In genomic region chr1:116412898-116413297, GRCh38 we compare ENCODE assay signal across 17 cellular contexts.
"Had no signal": no experiment of that assay in that cellular context is flagged by ENCODE, and none has a peak within 500 bp of the region (broad histone marks: within the 10 kb centered on the region; RNA-seq: fewer than 3 reads in every experiment).

No MANE protein-coding gene starts in this region.

- H3K27ac ChIP-seq: epithelial cell of prostate, SJSA1, thyroid gland, WERI-Rb-1 had no signal

- H3K27ac Mint-ChIP-seq: activated CD4-positive, alpha-beta memory T cell treated with anti-CD3 and anti-CD28 coated beads for 36 hours; activated naive CD4-positive, alpha-beta T cell treated with anti-CD3 and anti-CD28 coated beads, Interleukin-2, amount 10 ng/mL, durations not matched to agents 7 days and 5 days; endodermal cell; natural killer cell had no signal

- H3K9me3 Mint-ChIP-seq: activated CD4-positive, alpha-beta memory T cell treated with anti-CD3 and anti-CD28 coated beads for 36 hours; activated naive CD4-positive, alpha-beta T cell treated with anti-CD3 and anti-CD28 coated beads, Interleukin-2, amount 10 ng/mL, durations not matched to agents 7 days and 5 days; endodermal cell; natural killer cell had no signal

- FAIRE-seq: colon, islet of Langerhans, urothelium cell line had no signal

- H3K27me3 Mint-ChIP-seq: activated CD4-positive, alpha-beta memory T cell treated with anti-CD3 and anti-CD28 coated beads for 36 hours; activated naive CD4-positive, alpha-beta T cell treated with anti-CD3 and anti-CD28 coated beads, Interleukin-2, amount 10 ng/mL, durations not matched to agents 7 days and 5 days had no signal

- ATAC-seq: natural killer cell had no signal

- H3K36me3 ChIP-seq: SJSA1 had no signal

- DNase-seq: activated CD4-positive, alpha-beta memory T cell treated with anti-CD3 and anti-CD28 coated beads for 36 hours; activated naive CD4-positive, alpha-beta T cell treated with anti-CD3 and anti-CD28 coated beads, Interleukin-2, amount 10 ng/mL, durations not matched to agents 7 days and 5 days; activated T-cell treated with anti-CD3 and anti-CD28 coated beads for 4 hours; central memory CD4-positive, alpha-beta T cell; endodermal cell; foreskin fibroblast; hippocampal formation; mesenchymal stem cell; natural killer cell; stimulated activated naive CD4-positive, alpha-beta T cell treated with Interleukin-2 at 50 U/mL for 16 hours; thyroid gland; WERI-Rb-1 had no signal

- H3K27me3 ChIP-seq: SJSA1, thyroid gland had no signal

- H3K9me3 ChIP-seq: SJSA1, thyroid gland had no signal

- H3K4me3 ChIP-seq: SJSA1, thyroid gland had no signal

- H3K4me3 Mint-ChIP-seq: activated CD4-positive, alpha-beta memory T cell treated with anti-CD3 and anti-CD28 coated beads for 36 hours; activated naive CD4-positive, alpha-beta T cell treated with anti-CD3 and anti-CD28 coated beads, Interleukin-2, amount 10 ng/mL, durations not matched to agents 7 days and 5 days; endodermal cell; natural killer cell had no signal

- H3K36me3 Mint-ChIP-seq: natural killer cell had no signal
